ENCODE assay signal across 8 cellular contexts in genomic region chr14:39430762-39431415, GRCh38. TPM values are rescaled to one million over a fixed set of nuclear protein-coding genes. Genes with fewer than 3 reads are reported as not detected.
DNase-seq lines count a peak whose midpoint lies in the region; ATAC-seq and TF ChIP-seq lines count a peak whose summit lies in the region.

No MANE protein-coding gene starts in this region.

- H3K4me2 ChIP-seq in PC-3 (ENCODE audit: low read length): peak overlapping the region; percentile 94

- H3K9me2 ChIP-seq in PC-3 (replicated peaks; ENCODE audit: low read length): no peaks in the 10 kb centered on the region

- H3K27ac ChIP-seq in PC-3 (ENCODE audit: low read length) (no peak overlapping the region), ectodermal cell (ENCODE audit: insufficient read depth, low read depth, low read length, poor library complexity, severe bottlenecking) (no peak overlapping the region)
- H3K27ac ChIP-seq in naive thymus-derived CD4-positive, alpha-beta T cell (ENCODE audit: low read depth, low read length): peak overlapping the region; percentile 99

- H3K9me3 ChIP-seq in PC-3 (ENCODE audit: low read length): no peaks in the 10 kb centered on the region
- no peaks in the 10 kb centered on the region for H3K9me3 ChIP-seq in ectodermal cell (ENCODE audit: control insufficient read depth, low read length)
- H3K9me3 ChIP-seq in naive thymus-derived CD4-positive, alpha-beta T cell (ENCODE audit: control insufficient read depth in 2 of 3, low read length in 3 of 3): no peaks in the 10 kb centered on the region

- peaks cover 0 to 4% (median 0%) of the 10 kb centered on the region in 11 donors for H3K9me3 Mint-ChIP-seq in naive thymus-derived CD4-positive, alpha-beta T cell

- no peak for TF ChIP-seq CTCF in PC-3 (conservative IDR thresholded peaks at IDR 0.05; ENCODE audit: low read depth, low read length)

- peaks cover 45 to 62% (median 56%) of the 10 kb centered on the region in 7 donors for H3K4me1 Mint-ChIP-seq in naive thymus-derived CD4-positive, alpha-beta T cell

- intact Hi-C loops in PC-3 (cut with micrococcal nuclease): no loop called here
- intact Hi-C loops in naive thymus-derived CD4-positive, alpha-beta T cell (cut with micrococcal nuclease): loop anchor here in 1 of 2 donors (1.0 to 10.0 kb wide), 2 partner anchors 160 to 1356 kb away; no protein-coding TSS in a partner anchor

- peak overlapping the region; percentile 98 for H3K9ac ChIP-seq in PC-3 (ENCODE audit: low read length)

- 24 to 25% methylated on average over 16 to 19 of the region's 19 CpGs for WGBS in ectodermal cell, 2 experiments

- H3K27me3 Mint-ChIP-seq in naive thymus-derived CD4-positive, alpha-beta T cell: peaks cover 0 to 2% (median 0%) of the 10 kb centered on the region in 5 donors

- H3K4me3 ChIP-seq in PC-3 (ENCODE audit: low read length) (peak overlapping the region; percentile 95), ectodermal cell (ENCODE audit: insufficient read depth, low read depth, low read length) (peak overlapping the region; percentile 97)
- H3K4me3 ChIP-seq in naive thymus-derived CD4-positive, alpha-beta T cell (ENCODE audit: low read length): peak overlapping the region; percentile 98

- peak overlapping the region; percentile 96 to 100 (median 97) for H3K27ac Mint-ChIP-seq in naive thymus-derived CD4-positive, alpha-beta T cell

- H3K79me2 ChIP-seq in PC-3 (ENCODE audit: low read length): peaks cover 42% of the 10 kb centered on the region

- H3K4me1 ChIP-seq in PC-3 (ENCODE audit: insufficient read depth, low read length) (peaks cover 34% of the 10 kb centered on the region), ectodermal cell (ENCODE audit: control insufficient read depth, insufficient read depth, low read length) (peaks cover 8% of the 10 kb centered on the region)
- H3K4me1 ChIP-seq in naive thymus-derived CD4-positive, alpha-beta T cell (ENCODE audit: control insufficient read depth in 2 of 2, insufficient read depth in 2 of 2, low read length in 2 of 2): peaks cover 35 to 45% of the 10 kb centered on the region in 2 donors

- H3K36me3 Mint-ChIP-seq in naive thymus-derived CD4-positive, alpha-beta T cell: peaks cover 0 to 5% (median 0%) of the 10 kb centered on the region in 5 donors

- peak overlapping the region; percentile 93 to 100 (median 99) for H3K4me3 Mint-ChIP-seq in naive thymus-derived CD4-positive, alpha-beta T cell

- POLR2A ChIA-PET in PC-3 (lab: Charles Lee; ENCODE audit: unreplicated experiment): interaction anchor here (0.6 to 0.7 kb wide), 2 partner anchors 24 to 1531 kb away, joined by 4 to 5 read pairs; no protein-coding TSS in a partner anchor
- POLR2A ChIA-PET in naive thymus-derived CD4-positive, alpha-beta T cell (lab: Charles Lee): interaction anchor here (0.9 to 3.7 kb wide), 14 partner anchors 9 to 328 kb away, joined by 3 to 40 read pairs (median 11); partner anchors contain the start of genes GEMIN2, PNN, SEC23A and TRAPPC6B

- H3K36me3 ChIP-seq in PC-3 (ENCODE audit: low read depth, low read length) (no peaks in the 10 kb centered on the region), ectodermal cell (ENCODE audit: control insufficient read depth, insufficient read depth, low read length) (no peaks in the 10 kb centered on the region)
- H3K36me3 ChIP-seq in naive thymus-derived CD4-positive, alpha-beta T cell (ENCODE audit: control insufficient read depth in 2 of 3, insufficient read depth in 3 of 3, low read length in 3 of 3): peaks cover 0 to 7% (median 0%) of the 10 kb centered on the region in 3 experiments

- ATAC-seq in GM21619 (IDR thresholded peaks at IDR 0.05; ENCODE audit: unreplicated experiment) (peak; percentile 0), PC-3 (peak; percentile 0; the same call in 1 of the 2 replicates), GM19455 (IDR thresholded peaks at IDR 0.05; ENCODE audit: unreplicated experiment) (no peak)
- ATAC-seq in naive thymus-derived CD4-positive, alpha-beta T cell: no peak

- TSS peak; percentile 38 for BruUV-seq in PC-3 (replicated peaks; lab: Mats Ljungman, UMichigan)

- peaks cover 10% of the 10 kb centered on the region; the same call in 1 of the 2 replicates for H4K20me1 ChIP-seq in PC-3 (ENCODE audit: low read length)

- peak overlapping the region; percentile 72 for H2AFZ ChIP-seq in PC-3 (ENCODE audit: low read length)

- CTCF ChIA-PET in PC-3 (lab: Charles Lee): no interaction called here
- CTCF ChIA-PET in naive thymus-derived CD4-positive, alpha-beta T cell (lab: Charles Lee): no interaction called here

- peak; percentile 32 for DNase-seq in CD1c-positive myeloid dendritic cell (ENCODE audit: extremely low spot score)
- no peak for DNase-seq in PC-3
- DNase-seq in naive thymus-derived CD4-positive, alpha-beta T cell: peak in 1 of 9 donors; percentile 27
- no peak for DNase-seq in NCI-H1436 treated with DMSO at 0.1 percent for 48 hours (lab: John Stamatoyannopoulos, UW)
- no peak for DNase-seq in hippocampal formation (lab: John Stamatoyannopoulos, UW)

- H3K27me3 ChIP-seq in PC-3 (ENCODE audit: low read length): no peaks in the 10 kb centered on the region
- no peaks in the 10 kb centered on the region for H3K27me3 ChIP-seq in ectodermal cell (ENCODE audit: control insufficient read depth, insufficient read depth, low read length, poor library complexity, severe bottlenecking)
- no peaks in the 10 kb centered on the region for H3K27me3 ChIP-seq in naive thymus-derived CD4-positive, alpha-beta T cell (ENCODE audit: control insufficient read depth in 2 of 2, insufficient read depth in 2 of 2, low read length in 2 of 2)

- H3F3A ChIP-seq in PC-3 (ENCODE audit: low read length, unreplicated experiment): no peaks in the 10 kb centered on the region

RNA-seq across cellular contexts. Expression of gene FBXO33, which starts 1.3 kb away (rescaled TPM):
- 21.9 and 26.9 TPM in 2 replicates for total RNA-seq in PC-3 (2014; rRNA removed)
- polyA plus RNA-seq in ectodermal cell (2013, experiment 1 of 4): 13.3 TPM
- polyA plus RNA-seq in ectodermal cell (2013, experiment 2 of 4): 15.5 TPM
- polyA plus RNA-seq in ectodermal cell (2013, experiment 3 of 4): 13.5 TPM
- 15.0 TPM for polyA plus RNA-seq in ectodermal cell (2013, experiment 4 of 4)
- total RNA-seq in naive thymus-derived CD4-positive, alpha-beta T cell: 10 to 100 TPM; 16.5 to 68.2 (median 27.9) TPM
- 10 to 100 TPM; 17.5 to 19.8 TPM for polyA plus RNA-seq in naive thymus-derived CD4-positive, alpha-beta T cell

Comparison
In these comparisons a context has a peak if more than half of its experiments do, and no peak if none do; other contexts are left out.
1. ATAC-seq: peak in GM21619 (single experiment) and PC-3 (single experiment); none in naive thymus-derived CD4-positive, alpha-beta T cell (single experiment) and GM19455 (single experiment).
2. Peak in every context shown above with its lines, with median percentiles within 50 percentile points of each other: H3K4me3 ChIP-seq.